In the genomic region with DNA sequence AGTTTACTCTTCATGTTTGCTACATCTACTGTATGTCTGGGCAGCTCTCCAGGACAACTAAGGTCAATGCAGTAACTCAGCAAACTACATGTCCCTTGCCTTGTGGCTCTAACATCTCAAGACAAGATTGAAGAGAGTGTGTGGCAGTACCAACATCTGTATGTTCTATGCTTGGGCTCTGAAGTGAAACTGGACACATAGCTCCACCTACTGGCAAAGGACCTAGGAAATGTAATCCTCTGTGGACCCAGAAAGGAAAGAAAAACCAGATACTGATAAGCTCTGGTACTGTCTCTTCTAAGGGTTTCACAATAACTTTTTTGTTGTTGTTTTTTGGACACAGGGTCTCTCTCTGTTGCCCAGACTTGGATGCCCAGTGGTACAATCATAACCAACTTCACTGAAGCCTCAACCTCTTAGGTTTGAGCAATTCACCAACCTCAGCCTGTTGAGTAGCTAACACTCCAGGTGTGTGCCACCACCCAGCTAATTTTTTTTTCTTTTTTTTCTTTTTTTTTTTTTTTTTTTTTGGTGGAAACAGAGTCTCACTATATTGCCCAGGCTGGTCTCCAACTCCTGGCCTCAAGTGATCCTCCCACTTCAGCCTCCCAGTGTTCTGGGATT, we compare ENCODE assay signal across 8 cellular contexts.
DNase-seq lines count a peak whose midpoint lies in the region; ATAC-seq and TF ChIP-seq lines count a peak whose summit lies in the region.

No MANE protein-coding gene starts in this region.

- no peaks in the 10 kb centered on the region for H3K36me3 ChIP-seq in esophagus muscularis mucosa

- no peak for TF ChIP-seq POLR2A in esophagus muscularis mucosa (IDR thresholded peaks at IDR 0.05; ENCODE audit: low read depth)

- TF ChIP-seq CTCF in Calu3 (IDR thresholded peaks at IDR 0.05; ENCODE audit: unreplicated experiment) (peak; percentile 42), esophagus muscularis mucosa (IDR thresholded peaks at IDR 0.05) (peak; percentile 45 to 66 (median 52)), type B pancreatic cell (conservative IDR thresholded peaks at IDR 0.05) (peak; percentile 84)

- no peaks in the 10 kb centered on the region for H3K27me3 ChIP-seq in esophagus muscularis mucosa

- H3K27ac ChIP-seq in esophagus muscularis mucosa (replicated peaks in 1 of 4) = no peak overlapping the region

- no peak overlapping the region for H3K4me3 ChIP-seq in esophagus muscularis mucosa

- H3K4me1 Mint-ChIP-seq in Calu3 (ENCODE audit: low read depth, unreplicated experiment) (no peaks in the 10 kb centered on the region), type B pancreatic cell (ENCODE audit: unreplicated experiment) (no peaks in the 10 kb centered on the region)
- no peaks in the 10 kb centered on the region for H3K4me1 Mint-ChIP-seq in activated CD4-positive, alpha-beta memory T cell treated with anti-CD3 and anti-CD28 coated beads for 36 hours (ENCODE audit: low read depth)
- peaks cover 0 to 2% (median 0%) of the 10 kb centered on the region in 4 donors for H3K4me1 Mint-ChIP-seq in naive thymus-derived CD8-positive, alpha-beta T cell

- no peak for TF ChIP-seq EP300 in esophagus muscularis mucosa (IDR thresholded peaks at IDR 0.05)

- peaks cover 0 to 5% (median 2%) of the 10 kb centered on the region in 4 donors for H3K4me1 ChIP-seq in esophagus muscularis mucosa

- H3K36me3 Mint-ChIP-seq in Calu3 (ENCODE audit: insufficient read depth, unreplicated experiment) = no peaks in the 10 kb centered on the region
- no peaks in the 10 kb centered on the region for H3K36me3 Mint-ChIP-seq in activated CD4-positive, alpha-beta memory T cell treated with anti-CD3 and anti-CD28 coated beads for 36 hours
- H3K36me3 Mint-ChIP-seq in naive thymus-derived CD8-positive, alpha-beta T cell = peaks cover 0 to 6% (median 4%) of the 10 kb centered on the region in 3 donors
- H3K36me3 Mint-ChIP-seq in type B pancreatic cell = no peaks in the 10 kb centered on the region

- peak; percentile 59 for DNase-seq in Calu3
- DNase-seq in NCI-H524 treated with DMSO at 0.1 percent for 48 hours (lab: John Stamatoyannopoulos, UW) = peak; percentile 8
- peak; percentile 51 for DNase-seq in activated CD4-positive, alpha-beta memory T cell treated with anti-CD3 and anti-CD28 coated beads for 36 hours
- no peak for DNase-seq in esophagus muscularis mucosa (ENCODE audit: extremely low spot score)
- peak in 9 of 10 donors; percentile 13 to 72 (median 47) for DNase-seq in naive thymus-derived CD8-positive, alpha-beta T cell
- no peak for DNase-seq in type B pancreatic cell (ENCODE audit: extremely low spot score, unreplicated experiment)

- H3K27me3 Mint-ChIP-seq in Calu3 (ENCODE audit: unreplicated experiment) (peaks cover 38% of the 10 kb centered on the region), type B pancreatic cell (peaks cover 5% of the 10 kb centered on the region)
- no peaks in the 10 kb centered on the region for H3K27me3 Mint-ChIP-seq in activated CD4-positive, alpha-beta memory T cell treated with anti-CD3 and anti-CD28 coated beads for 36 hours
- peaks cover 0 to 7% (median 3%) of the 10 kb centered on the region in 5 donors for H3K27me3 Mint-ChIP-seq in naive thymus-derived CD8-positive, alpha-beta T cell

- CTCF ChIA-PET in Calu3 (lab: Charles Lee) = interaction anchor here (0.6 to 1.6 kb wide), 7 partner anchors 25 to 805 kb away, joined by 3 to 10 read pairs (median 3); no protein-coding TSS in a partner anchor
- CTCF ChIA-PET in activated CD4-positive, alpha-beta memory T cell treated with anti-CD3 and anti-CD28 coated beads for 36 hours (lab: Charles Lee) = interaction anchor here (0.7 to 2.9 kb wide), 24 partner anchors 8 to 1157 kb away, joined by 3 to 28 read pairs (median 4); no protein-coding TSS in a partner anchor

- no TSS peak for BruUV-seq in Calu3 (replicated peaks; lab: Mats Ljungman, UMichigan)

- peak; percentile 97 for ATAC-seq in GM19324 (IDR thresholded peaks at IDR 0.05; ENCODE audit: low FRiP score, unreplicated experiment)
- peak; percentile 92 for ATAC-seq in HG03196 (IDR thresholded peaks at IDR 0.05; ENCODE audit: unreplicated experiment)
- peak; percentile 71 to 77 for ATAC-seq in naive thymus-derived CD8-positive, alpha-beta T cell

- no peaks in the 10 kb centered on the region for H3K9me3 Mint-ChIP-seq in Calu3 (ENCODE audit: low read depth, unreplicated experiment)
- H3K9me3 Mint-ChIP-seq in activated CD4-positive, alpha-beta memory T cell treated with anti-CD3 and anti-CD28 coated beads for 36 hours = no peaks in the 10 kb centered on the region
- H3K9me3 Mint-ChIP-seq in naive thymus-derived CD8-positive, alpha-beta T cell = peaks cover 0 to 16% (median 7%) of the 10 kb centered on the region in 9 donors
- H3K9me3 Mint-ChIP-seq in type B pancreatic cell = no peaks in the 10 kb centered on the region

- no peak overlapping the region for H3K27ac Mint-ChIP-seq in Calu3 (ENCODE audit: unreplicated experiment)
- H3K27ac Mint-ChIP-seq in activated CD4-positive, alpha-beta memory T cell treated with anti-CD3 and anti-CD28 coated beads for 36 hours = no peak overlapping the region
- H3K27ac Mint-ChIP-seq in naive thymus-derived CD8-positive, alpha-beta T cell = no peak overlapping the region
- no peak overlapping the region for H3K27ac Mint-ChIP-seq in type B pancreatic cell

- POLR2A ChIA-PET in activated CD4-positive, alpha-beta memory T cell treated with anti-CD3 and anti-CD28 coated beads for 36 hours (lab: Charles Lee) = no interaction called here
- POLR2A ChIA-PET in naive thymus-derived CD8-positive, alpha-beta T cell (lab: Charles Lee) = no interaction called here

- peaks cover 0 to 7% (median 2%) of the 10 kb centered on the region in 4 donors for H3K9me3 ChIP-seq in esophagus muscularis mucosa

- no peak overlapping the region for H3K4me3 Mint-ChIP-seq in Calu3 (ENCODE audit: low read depth, unreplicated experiment)
- no peak overlapping the region for H3K4me3 Mint-ChIP-seq in activated CD4-positive, alpha-beta memory T cell treated with anti-CD3 and anti-CD28 coated beads for 36 hours
- no peak overlapping the region for H3K4me3 Mint-ChIP-seq in naive thymus-derived CD8-positive, alpha-beta T cell
- no peak overlapping the region for H3K4me3 Mint-ChIP-seq in type B pancreatic cell

- intact Hi-C loops in Calu3 (cut with micrococcal nuclease; ENCODE audit: unreplicated experiment) = loop anchor here (1.0 to 5.0 kb wide), 5 partner anchors 100 to 1155 kb away; no protein-coding TSS in a partner anchor
- intact Hi-C loops in activated CD4-positive, alpha-beta memory T cell treated with anti-CD3 and anti-CD28 coated beads for 36 hours (cut with micrococcal nuclease) = loop anchor here (1.0 kb wide), 3 partner anchors 100 to 531 kb away; no protein-coding TSS in a partner anchor
- intact Hi-C loops in esophagus muscularis mucosa (cut with DNase I) = loop anchor here (5.0 kb wide), 1 partner anchor 100 kb away; no protein-coding TSS in a partner anchor

Comparison
In these comparisons a context has a peak if more than half of its experiments do, and no peak if none do; other contexts are left out.
1. DNase-seq: peak in Calu3 (single experiment), NCI-H524 treated with DMSO at 0.1 percent for 48 hours (single experiment), activated CD4-positive, alpha-beta memory T cell treated with anti-CD3 and anti-CD28 coated beads for 36 hours (single experiment) and naive thymus-derived CD8-positive, alpha-beta T cell (9 of 10); none in esophagus muscularis mucosa (single experiment) and type B pancreatic cell (single experiment).
2. Peak in every context shown above with its lines, with median percentiles within 50 percentile points of each other: CTCF ChIP-seq and ATAC-seq.